ENCODE assay signal across 26 cellular contexts in genomic region chr6:41674231-41675000, GRCh38. TPM values are rescaled to one million over a fixed set of nuclear protein-coding genes. Genes with fewer than 3 reads are reported as not detected.
"Had no signal": no experiment of that assay in that cellular context is flagged by ENCODE, and none has a peak within 500 bp of the region (broad histone marks: within the 10 kb centered on the region; RNA-seq: fewer than 3 reads in every experiment).

No MANE protein-coding gene starts in this region.

- H3K9me3 ChIP-seq: esophagus squamous epithelium, neutrophil, ovary, prostate gland, upper lobe of left lung had no signal

- DNase-seq: activated CD4-positive, alpha-beta T cell treated with anti-CD3 and anti-CD28 coated beads for 36 hours; activated CD4-positive, CD25-positive, alpha-beta regulatory T cell; activated CD8-positive, alpha-beta memory T cell treated with anti-CD3 and anti-CD28 coated beads, Interleukin-2, amount 10 ng/mL, durations not matched to agents 7 days and 5 days; activated CD8-positive, alpha-beta T cell treated with anti-CD3 and anti-CD28 coated beads, Interleukin-2, amount 10 ng/mL, durations not matched to agents 7 days and 5 days; activated naive CD4-positive, alpha-beta T cell treated with anti-CD3 and anti-CD28 coated beads for 36 hours; activated naive CD8-positive, alpha-beta T cell treated with anti-CD3 and anti-CD28 coated beads, Interleukin-2, amount 10 ng/mL, durations not matched to agents 7 days and 5 days; activated T-cell treated with anti-CD3 and anti-CD28 coated beads, Interleukin-2, amount 50 U/mL, for 72 hours; central memory CD4-positive, alpha-beta T cell; effector CD4-positive, alpha-beta T cell; esophagus squamous epithelium; foreskin melanocyte; naive thymus-derived CD4-positive, alpha-beta T cell; stimulated activated CD4-positive, alpha-beta T cell treated with anti-CD3 and anti-CD28 coated beads, Interleukin-4, amount 100 ng/mL, for 24 hours; T-cell; upper lobe of left lung had no signal

- H3K4me1 ChIP-seq: esophagus squamous epithelium, prostate gland had no signal

- H3K4me1 Mint-ChIP-seq: activated CD4-positive, alpha-beta T cell treated with anti-CD3 and anti-CD28 coated beads for 36 hours; activated CD8-positive, alpha-beta memory T cell treated with anti-CD3 and anti-CD28 coated beads, Interleukin-2, amount 10 ng/mL, durations not matched to agents 7 days and 5 days; activated naive CD8-positive, alpha-beta T cell treated with anti-CD3 and anti-CD28 coated beads, Interleukin-2, amount 10 ng/mL, durations not matched to agents 7 days and 5 days; naive thymus-derived CD4-positive, alpha-beta T cell; stimulated activated effector memory CD8-positive, alpha-beta T cell treated with anti-CD3 and anti-CD28 coated beads, Interleukin-12 subunit alpha, Interleukin-12 subunit beta, amount 100 ng/mL, for 72 hours; T-cell had no signal

- H3K27me3 ChIP-seq: ovary, upper lobe of left lung had no signal

- H3K27ac Mint-ChIP-seq: activated CD4-positive, alpha-beta T cell treated with anti-CD3 and anti-CD28 coated beads for 36 hours; activated CD8-positive, alpha-beta memory T cell treated with anti-CD3 and anti-CD28 coated beads, Interleukin-2, amount 10 ng/mL, durations not matched to agents 7 days and 5 days; activated CD8-positive, alpha-beta T cell treated with anti-CD3 and anti-CD28 coated beads, Interleukin-2, amount 10 ng/mL, durations not matched to agents 7 days and 5 days; activated naive CD4-positive, alpha-beta T cell treated with anti-CD3 and anti-CD28 coated beads for 36 hours; activated naive CD8-positive, alpha-beta T cell treated with anti-CD3 and anti-CD28 coated beads, Interleukin-2, amount 10 ng/mL, durations not matched to agents 7 days and 5 days; activated T-cell treated with anti-CD3 and anti-CD28 coated beads, Interleukin-2, amount 50 U/mL, for 72 hours; dendritic cell treated with granulocyte-macrophage colony-stimulating factor and Interleukin-4, amounts not matched to agents 40 ng/mL and 50 ng/mL, for 4 days; mesothelial cell of epicardium; naive thymus-derived CD4-positive, alpha-beta T cell; stimulated activated effector memory CD8-positive, alpha-beta T cell treated with anti-CD3 and anti-CD28 coated beads, Interleukin-12 subunit alpha, Interleukin-12 subunit beta, amount 100 ng/mL, for 72 hours; stimulated activated naive CD8-positive, alpha-beta T cell treated with anti-CD3 and anti-CD28 coated beads, Interleukin-15, Interleukin-2, amounts not matched to agents 100 ng/mL and 50 ng/mL, for 24 hours; T-cell; T-helper 2 cell treated with Interferon-gamma antibody and Interleukin-4, amounts not matched to agents 5 μg/mL and 100 μg/mL, for 36 hours had no signal

- H3K4me3 ChIP-seq: esophagus squamous epithelium, ovary, prostate gland, skin epidermis, upper lobe of left lung had no signal

- H3K27ac ChIP-seq: epithelial cell of prostate, esophagus squamous epithelium, neutrophil, ovary, prostate gland, skin epidermis, upper lobe of left lung had no signal

- ATAC-seq: activated CD4-positive, alpha-beta T cell treated with anti-CD3 and anti-CD28 coated beads for 36 hours; activated CD8-positive, alpha-beta memory T cell treated with anti-CD3 and anti-CD28 coated beads, Interleukin-2, amount 10 ng/mL, durations not matched to agents 7 days and 5 days; activated CD8-positive, alpha-beta T cell treated with anti-CD3 and anti-CD28 coated beads, Interleukin-2, amount 10 ng/mL, durations not matched to agents 7 days and 5 days; activated T-cell treated with anti-CD3 and anti-CD28 coated beads, Interleukin-2, amount 50 U/mL, for 72 hours; naive thymus-derived CD4-positive, alpha-beta T cell; sciatic nerve; stimulated activated effector memory CD8-positive, alpha-beta T cell treated with anti-CD3 and anti-CD28 coated beads, Interleukin-12 subunit alpha, Interleukin-12 subunit beta, amount 100 ng/mL, for 72 hours; T-cell had no signal

- H3K9me3 Mint-ChIP-seq: activated naive CD4-positive, alpha-beta T cell treated with anti-CD3 and anti-CD28 coated beads for 36 hours; activated naive CD8-positive, alpha-beta T cell treated with anti-CD3 and anti-CD28 coated beads, Interleukin-2, amount 10 ng/mL, durations not matched to agents 7 days and 5 days; activated T-cell treated with anti-CD3 and anti-CD28 coated beads, Interleukin-2, amount 50 U/mL, for 72 hours; dendritic cell treated with granulocyte-macrophage colony-stimulating factor and Interleukin-4, amounts not matched to agents 40 ng/mL and 50 ng/mL, for 4 days; stimulated activated effector memory CD8-positive, alpha-beta T cell treated with anti-CD3 and anti-CD28 coated beads, Interleukin-12 subunit alpha, Interleukin-12 subunit beta, amount 100 ng/mL, for 72 hours; stimulated activated naive CD8-positive, alpha-beta T cell treated with anti-CD3 and anti-CD28 coated beads, Interleukin-15, Interleukin-2, amounts not matched to agents 100 ng/mL and 50 ng/mL, for 24 hours; T-cell; T-helper 2 cell treated with Interferon-gamma antibody and Interleukin-4, amounts not matched to agents 5 μg/mL and 100 μg/mL, for 36 hours had no signal

- H3K36me3 Mint-ChIP-seq: activated CD8-positive, alpha-beta memory T cell treated with anti-CD3 and anti-CD28 coated beads, Interleukin-2, amount 10 ng/mL, durations not matched to agents 7 days and 5 days; activated naive CD8-positive, alpha-beta T cell treated with anti-CD3 and anti-CD28 coated beads, Interleukin-2, amount 10 ng/mL, durations not matched to agents 7 days and 5 days; mesothelial cell of epicardium; naive thymus-derived CD4-positive, alpha-beta T cell; stimulated activated effector memory CD8-positive, alpha-beta T cell treated with anti-CD3 and anti-CD28 coated beads, Interleukin-12 subunit alpha, Interleukin-12 subunit beta, amount 100 ng/mL, for 72 hours; T-cell had no signal

- H3K36me3 ChIP-seq: esophagus squamous epithelium, neutrophil, ovary, prostate gland, upper lobe of left lung had no signal

- H3K4me3 Mint-ChIP-seq: activated CD4-positive, alpha-beta T cell treated with anti-CD3 and anti-CD28 coated beads for 36 hours; activated CD8-positive, alpha-beta memory T cell treated with anti-CD3 and anti-CD28 coated beads, Interleukin-2, amount 10 ng/mL, durations not matched to agents 7 days and 5 days; activated CD8-positive, alpha-beta T cell treated with anti-CD3 and anti-CD28 coated beads, Interleukin-2, amount 10 ng/mL, durations not matched to agents 7 days and 5 days; activated naive CD4-positive, alpha-beta T cell treated with anti-CD3 and anti-CD28 coated beads for 36 hours; activated naive CD8-positive, alpha-beta T cell treated with anti-CD3 and anti-CD28 coated beads, Interleukin-2, amount 10 ng/mL, durations not matched to agents 7 days and 5 days; activated T-cell treated with anti-CD3 and anti-CD28 coated beads, Interleukin-2, amount 50 U/mL, for 72 hours; dendritic cell treated with granulocyte-macrophage colony-stimulating factor and Interleukin-4, amounts not matched to agents 40 ng/mL and 50 ng/mL, for 4 days; mesothelial cell of epicardium; naive thymus-derived CD4-positive, alpha-beta T cell; stimulated activated effector memory CD8-positive, alpha-beta T cell treated with anti-CD3 and anti-CD28 coated beads, Interleukin-12 subunit alpha, Interleukin-12 subunit beta, amount 100 ng/mL, for 72 hours; stimulated activated naive CD8-positive, alpha-beta T cell treated with anti-CD3 and anti-CD28 coated beads, Interleukin-15, Interleukin-2, amounts not matched to agents 100 ng/mL and 50 ng/mL, for 24 hours; T-cell; T-helper 2 cell treated with Interferon-gamma antibody and Interleukin-4, amounts not matched to agents 5 μg/mL and 100 μg/mL, for 36 hours had no signal

RNA-seq across cellular contexts. Expression of gene MDFI, which starts 36.1 kb away (rescaled TPM):
- total RNA-seq: activated CD4-positive, alpha-beta T cell treated with anti-CD3 and anti-CD28 coated beads for 36 hours; activated CD8-positive, alpha-beta memory T cell treated with anti-CD3 and anti-CD28 coated beads, Interleukin-2, amount 10 ng/mL, durations not matched to agents 7 days and 5 days; activated CD8-positive, alpha-beta T cell treated with anti-CD3 and anti-CD28 coated beads, Interleukin-2, amount 10 ng/mL, durations not matched to agents 7 days and 5 days; activated naive CD4-positive, alpha-beta T cell treated with anti-CD3 and anti-CD28 coated beads for 36 hours; activated naive CD8-positive, alpha-beta T cell treated with anti-CD3 and anti-CD28 coated beads, Interleukin-2, amount 10 ng/mL, durations not matched to agents 7 days and 5 days; activated T-cell treated with anti-CD3 and anti-CD28 coated beads, Interleukin-2, amount 50 U/mL, for 72 hours; naive thymus-derived CD4-positive, alpha-beta T cell; T-cell had no signal
- polyA plus RNA-seq: naive thymus-derived CD4-positive, alpha-beta T cell had no signal
